ENCODE assay signal across 1 cellular context in the genomic region with DNA sequence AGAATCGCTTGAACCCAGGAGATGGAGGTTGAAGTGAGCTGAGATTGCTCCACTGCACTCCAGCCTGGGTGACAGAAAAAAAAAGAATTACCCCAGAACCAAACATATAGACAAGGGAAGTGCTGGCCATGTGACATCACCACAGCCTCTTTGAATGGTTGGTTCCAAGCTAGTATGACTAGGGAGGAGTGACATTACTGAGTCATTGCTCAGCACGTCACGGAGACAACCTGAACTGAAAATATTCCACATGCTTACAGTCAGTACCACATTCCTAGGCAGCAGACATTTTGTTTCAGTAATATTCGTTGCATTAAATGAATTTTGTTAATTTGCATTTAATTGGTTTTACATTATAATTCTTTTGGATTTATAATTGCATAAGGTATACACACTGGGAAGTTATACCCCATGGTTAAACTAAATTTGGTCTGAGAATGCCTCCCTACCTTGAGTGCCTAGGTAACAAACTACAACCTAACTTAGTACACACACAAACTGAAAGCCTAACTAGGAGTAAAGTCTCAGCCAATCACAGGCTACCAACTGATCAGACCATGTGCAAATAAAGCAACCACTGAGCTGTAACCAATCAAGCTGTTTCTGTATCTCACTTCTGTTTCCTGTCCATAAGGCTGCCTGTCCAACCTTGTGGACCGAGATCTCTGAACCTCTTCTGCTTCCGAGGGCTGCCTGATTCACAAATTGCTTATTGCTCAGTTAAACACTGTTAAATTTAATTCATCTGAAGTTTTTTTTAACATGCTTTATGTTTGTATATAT.
TF ChIP-seq lines count a peak whose summit lies in the region.

No MANE protein-coding gene starts in this region.

TF ChIP-seq in K562, 482 proteins besides CTCF, POLR2A, EP300 and RAD21 (continued from another document):
- TF ChIP-seq, protein P1, sequence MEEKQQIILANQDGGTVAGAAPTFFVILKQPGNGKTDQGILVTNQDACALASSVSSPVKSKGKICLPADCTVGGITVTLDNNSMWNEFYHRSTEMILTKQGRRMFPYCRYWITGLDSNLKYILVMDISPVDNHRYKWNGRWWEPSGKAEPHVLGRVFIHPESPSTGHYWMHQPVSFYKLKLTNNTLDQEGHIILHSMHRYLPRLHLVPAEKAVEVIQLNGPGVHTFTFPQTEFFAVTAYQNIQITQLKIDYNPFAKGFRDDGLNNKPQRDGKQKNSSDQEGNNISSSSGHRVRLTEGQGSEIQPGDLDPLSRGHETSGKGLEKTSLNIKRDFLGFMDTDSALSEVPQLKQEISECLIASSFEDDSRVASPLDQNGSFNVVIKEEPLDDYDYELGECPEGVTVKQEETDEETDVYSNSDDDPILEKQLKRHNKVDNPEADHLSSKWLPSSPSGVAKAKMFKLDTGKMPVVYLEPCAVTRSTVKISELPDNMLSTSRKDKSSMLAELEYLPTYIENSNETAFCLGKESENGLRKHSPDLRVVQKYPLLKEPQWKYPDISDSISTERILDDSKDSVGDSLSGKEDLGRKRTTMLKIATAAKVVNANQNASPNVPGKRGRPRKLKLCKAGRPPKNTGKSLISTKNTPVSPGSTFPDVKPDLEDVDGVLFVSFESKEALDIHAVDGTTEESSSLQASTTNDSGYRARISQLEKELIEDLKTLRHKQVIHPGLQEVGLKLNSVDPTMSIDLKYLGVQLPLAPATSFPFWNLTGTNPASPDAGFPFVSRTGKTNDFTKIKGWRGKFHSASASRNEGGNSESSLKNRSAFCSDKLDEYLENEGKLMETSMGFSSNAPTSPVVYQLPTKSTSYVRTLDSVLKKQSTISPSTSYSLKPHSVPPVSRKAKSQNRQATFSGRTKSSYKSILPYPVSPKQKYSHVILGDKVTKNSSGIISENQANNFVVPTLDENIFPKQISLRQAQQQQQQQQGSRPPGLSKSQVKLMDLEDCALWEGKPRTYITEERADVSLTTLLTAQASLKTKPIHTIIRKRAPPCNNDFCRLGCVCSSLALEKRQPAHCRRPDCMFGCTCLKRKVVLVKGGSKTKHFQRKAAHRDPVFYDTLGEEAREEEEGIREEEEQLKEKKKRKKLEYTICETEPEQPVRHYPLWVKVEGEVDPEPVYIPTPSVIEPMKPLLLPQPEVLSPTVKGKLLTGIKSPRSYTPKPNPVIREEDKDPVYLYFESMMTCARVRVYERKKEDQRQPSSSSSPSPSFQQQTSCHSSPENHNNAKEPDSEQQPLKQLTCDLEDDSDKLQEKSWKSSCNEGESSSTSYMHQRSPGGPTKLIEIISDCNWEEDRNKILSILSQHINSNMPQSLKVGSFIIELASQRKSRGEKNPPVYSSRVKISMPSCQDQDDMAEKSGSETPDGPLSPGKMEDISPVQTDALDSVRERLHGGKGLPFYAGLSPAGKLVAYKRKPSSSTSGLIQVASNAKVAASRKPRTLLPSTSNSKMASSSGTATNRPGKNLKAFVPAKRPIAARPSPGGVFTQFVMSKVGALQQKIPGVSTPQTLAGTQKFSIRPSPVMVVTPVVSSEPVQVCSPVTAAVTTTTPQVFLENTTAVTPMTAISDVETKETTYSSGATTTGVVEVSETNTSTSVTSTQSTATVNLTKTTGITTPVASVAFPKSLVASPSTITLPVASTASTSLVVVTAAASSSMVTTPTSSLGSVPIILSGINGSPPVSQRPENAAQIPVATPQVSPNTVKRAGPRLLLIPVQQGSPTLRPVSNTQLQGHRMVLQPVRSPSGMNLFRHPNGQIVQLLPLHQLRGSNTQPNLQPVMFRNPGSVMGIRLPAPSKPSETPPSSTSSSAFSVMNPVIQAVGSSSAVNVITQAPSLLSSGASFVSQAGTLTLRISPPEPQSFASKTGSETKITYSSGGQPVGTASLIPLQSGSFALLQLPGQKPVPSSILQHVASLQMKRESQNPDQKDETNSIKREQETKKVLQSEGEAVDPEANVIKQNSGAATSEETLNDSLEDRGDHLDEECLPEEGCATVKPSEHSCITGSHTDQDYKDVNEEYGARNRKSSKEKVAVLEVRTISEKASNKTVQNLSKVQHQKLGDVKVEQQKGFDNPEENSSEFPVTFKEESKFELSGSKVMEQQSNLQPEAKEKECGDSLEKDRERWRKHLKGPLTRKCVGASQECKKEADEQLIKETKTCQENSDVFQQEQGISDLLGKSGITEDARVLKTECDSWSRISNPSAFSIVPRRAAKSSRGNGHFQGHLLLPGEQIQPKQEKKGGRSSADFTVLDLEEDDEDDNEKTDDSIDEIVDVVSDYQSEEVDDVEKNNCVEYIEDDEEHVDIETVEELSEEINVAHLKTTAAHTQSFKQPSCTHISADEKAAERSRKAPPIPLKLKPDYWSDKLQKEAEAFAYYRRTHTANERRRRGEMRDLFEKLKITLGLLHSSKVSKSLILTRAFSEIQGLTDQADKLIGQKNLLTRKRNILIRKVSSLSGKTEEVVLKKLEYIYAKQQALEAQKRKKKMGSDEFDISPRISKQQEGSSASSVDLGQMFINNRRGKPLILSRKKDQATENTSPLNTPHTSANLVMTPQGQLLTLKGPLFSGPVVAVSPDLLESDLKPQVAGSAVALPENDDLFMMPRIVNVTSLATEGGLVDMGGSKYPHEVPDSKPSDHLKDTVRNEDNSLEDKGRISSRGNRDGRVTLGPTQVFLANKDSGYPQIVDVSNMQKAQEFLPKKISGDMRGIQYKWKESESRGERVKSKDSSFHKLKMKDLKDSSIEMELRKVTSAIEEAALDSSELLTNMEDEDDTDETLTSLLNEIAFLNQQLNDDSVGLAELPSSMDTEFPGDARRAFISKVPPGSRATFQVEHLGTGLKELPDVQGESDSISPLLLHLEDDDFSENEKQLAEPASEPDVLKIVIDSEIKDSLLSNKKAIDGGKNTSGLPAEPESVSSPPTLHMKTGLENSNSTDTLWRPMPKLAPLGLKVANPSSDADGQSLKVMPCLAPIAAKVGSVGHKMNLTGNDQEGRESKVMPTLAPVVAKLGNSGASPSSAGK (IDR thresholded peaks at IDR 0.05): peak; percentile 32; the same call in 1 of the 2 replicates
- TF ChIP-seq ZNF644 (tag; IDR thresholded peaks at IDR 0.05; ENCODE audit: low read depth) (no peak), KLF6 (CRISPR knock-in tag; IDR thresholded peaks at IDR 0.05; ENCODE audit: borderline replicate concordance) (no peak), XRCC4 (IDR thresholded peaks at IDR 0.05; ENCODE audit: extremely low read depth, insufficient read depth, insufficient read length) (no peak), POLR2H (tag; IDR thresholded peaks at IDR 0.05; ENCODE audit: low read depth) (no peak), TEAD4 (IDR thresholded peaks at IDR 0.05; ENCODE audit: low read length) (peak; percentile 29; the same call in 1 of the 2 replicates), TEAD4 (CRISPR knock-in tag; IDR thresholded peaks at IDR 0.05; ENCODE audit: borderline replicate concordance) (no peak), ATF1 (CRISPR knock-in tag; IDR thresholded peaks at IDR 0.05) (no peak), ATF1 (tag; IDR thresholded peaks at IDR 0.05) (peak; percentile 52)
